7 cellular contexts compared by ENCODE assay signal in genomic region chr19:4866595-4867424, GRCh38. TPM values are rescaled to one million over a fixed set of nuclear protein-coding genes. Genes with fewer than 3 reads are reported as not detected.
A peak's percentile ranks its signal among the peaks of the same experiment; 100 is the strongest.
DNase-seq lines count a peak whose midpoint lies in the region; ATAC-seq and TF ChIP-seq lines count a peak whose summit lies in the region.

No MANE protein-coding gene starts in this region.

- H2BK120ac ChIP-seq in H9 (ENCODE audit: low read depth, low read length, poor library complexity, severe bottlenecking): no peak overlapping the region

- TF ChIP-seq CTCF in H9 (conservative IDR thresholded peaks at IDR 0.05) (no peak), brain microvascular endothelial cell (IDR thresholded peaks at IDR 0.05; ENCODE audit: low read depth, low read length, missing control alignments) (no peak)

- no peak overlapping the region for H2BK15ac ChIP-seq in H9 (ENCODE audit: low read depth, low read length)

- in situ Hi-C loops in brain microvascular endothelial cell (cut with HindIII; ENCODE audit: low pct_ligation_motif_present, low sequenced_read_pairs): no loop called here

- peak overlapping the region; percentile 51 for H3K4me2 ChIP-seq in H9 (ENCODE audit: insufficient read depth, insufficient read length, low read length)

- H3K4ac ChIP-seq in H9 (ENCODE audit: low read depth, low read length): no peak overlapping the region

- H4K91ac ChIP-seq in H9 (ENCODE audit: insufficient read length, low read depth, low read length): no peak overlapping the region

- H3K4me1 Mint-ChIP-seq in H9 (peaks cover 6 to 8% of the 10 kb centered on the region in 2 experiments), immature natural killer cell (peaks cover 14 to 15% of the 10 kb centered on the region in 2 donors)

- no peak overlapping the region for H3K18ac ChIP-seq in H9 (ENCODE audit: insufficient read length, low read depth, low read length)

- H2AK5ac ChIP-seq in H9 (ENCODE audit: insufficient read length, low read length): no peak overlapping the region

- H3K27me3 ChIP-seq in H9 (ENCODE audit: insufficient read depth, low read length) (no peaks in the 10 kb centered on the region), brain microvascular endothelial cell (replicated peaks) (no peaks in the 10 kb centered on the region)

- H4K20me1 ChIP-seq in H9 (ENCODE audit: control insufficient read depth, insufficient read depth, insufficient read length): no peaks in the 10 kb centered on the region

- 0 out of 2 replicates have a peak, but pooled peaks cover 5% of the 10 kb centered on the region for H3K4me1 ChIP-seq in H9 (ENCODE audit: insufficient read depth, low read length)

- no CpG with 5 or more reads among the region's 22 CpGs for WGBS in H9 (ENCODE audit: extremely low coverage, insufficient read length, low lambda C conversion rate)

- H3K27ac ChIP-seq in H9 (ENCODE audit: insufficient read length, low read depth, low read length) (no peak overlapping the region), brain microvascular endothelial cell (peak overlapping the region; percentile 4)

- no peak overlapping the region for H4K5ac ChIP-seq in H9 (ENCODE audit: insufficient read length, low read depth, low read length)

- H3K9me3 ChIP-seq in H9 (ENCODE audit: control insufficient read depth, low read depth, low read length): no peaks in the 10 kb centered on the region

- H3K23ac ChIP-seq in H9 (ENCODE audit: insufficient read length, low read depth, low read length): no peak overlapping the region

- peak; percentile 59 for DNase-seq in H9
- peak; percentile 46 for DNase-seq in T-helper 22 cell (ENCODE audit: low read depth)
- no peak for DNase-seq in brain microvascular endothelial cell
- peak; percentile 28 to 35 (median 34) for DNase-seq in immature natural killer cell
- peak; percentile 22 for DNase-seq in stimulated activated CD4-positive, alpha-beta T cell treated with anti-CD3 and anti-CD28 coated beads, Interleukin-1b, Interleukin-23, amount 100 ng/mL, for 48 hours
- DNase-seq in NCI-H1694 treated with DMSO at 0.1 percent for 48 hours (lab: John Stamatoyannopoulos, UW): no peak

- ATAC-seq in HG02938 (IDR thresholded peaks at IDR 0.05; ENCODE audit: unreplicated experiment): no peak

- H3K27ac Mint-ChIP-seq in H9 (peak overlapping the region in 1 of 3 experiments; percentile 44; a peak in 2 of 7 replicates), immature natural killer cell (peak overlapping the region in 5 of 6 donors; percentile 34 to 84 (median 66))

- H3K36me3 Mint-ChIP-seq in H9 (ENCODE audit: insufficient read depth in 1 of 3, low read depth in 3 of 3): peaks cover 0 to 13% (median 6%) of the 10 kb centered on the region in 3 experiments; a peak in 3 of 7 replicates
- H3K36me3 Mint-ChIP-seq in immature natural killer cell: no peaks in the 10 kb centered on the region

- H3K36me3 ChIP-seq in brain microvascular endothelial cell (replicated peaks): peaks cover 13% of the 10 kb centered on the region

- no peak overlapping the region for H4K8ac ChIP-seq in H9 (replicated peaks; ENCODE audit: insufficient read length, low read depth, low read length)

- no peak overlapping the region for H3K9ac ChIP-seq in H9 (ENCODE audit: extremely low read depth, insufficient read length, low read length)

- peaks cover 5% of the 10 kb centered on the region for H3K79me1 ChIP-seq in H9 (ENCODE audit: insufficient read depth, low read depth, low read length, poor library complexity, severe bottlenecking)

- H3K79me2 ChIP-seq in H9 (ENCODE audit: insufficient read depth, low read length): no peaks in the 10 kb centered on the region; the same call in 1 of the 2 replicates

- no peaks in the 10 kb centered on the region for H3K27me3 Mint-ChIP-seq in H9 (ENCODE audit: low read depth)
- H3K27me3 Mint-ChIP-seq in immature natural killer cell (ENCODE audit: low read depth in 3 of 3): peaks cover 0 to 4% (median 2%) of the 10 kb centered on the region in 3 donors

- H3K4me3 ChIP-seq in brain microvascular endothelial cell (ENCODE audit: low read depth, low read length): peak overlapping the region; percentile 79

- no peak overlapping the region for H3K56ac ChIP-seq in H9 (ENCODE audit: insufficient read length, low read depth, low read length)

- H3T11ph ChIP-seq in H9 (ENCODE audit: low read length): no peak overlapping the region

- no peak overlapping the region for H2BK12ac ChIP-seq in H9 (ENCODE audit: insufficient read length, low read depth, low read length)

- peak overlapping the region; percentile 75 to 86 for H3K4me3 Mint-ChIP-seq in H9
- H3K4me3 Mint-ChIP-seq in immature natural killer cell: peak overlapping the region; percentile 75 to 86 (median 81)

- H3K14ac ChIP-seq in H9 (ENCODE audit: insufficient read depth, low read length): no peak overlapping the region

- no peak overlapping the region for H2AFZ ChIP-seq in H9 (ENCODE audit: low read length)

- H2BK5ac ChIP-seq in H9 (ENCODE audit: insufficient read length, low read length): no peak overlapping the region

- no peak overlapping the region for H2BK20ac ChIP-seq in H9 (ENCODE audit: low read depth, low read length, poor library complexity, severe bottlenecking)

- no peaks in the 10 kb centered on the region for H3K23me2 ChIP-seq in H9 (ENCODE audit: insufficient read length, low read depth, low read length, poor library complexity, severe bottlenecking)

- H3K9me3 Mint-ChIP-seq in H9: no peaks in the 10 kb centered on the region; a peak in 1 of 5 replicates
- no peaks in the 10 kb centered on the region for H3K9me3 Mint-ChIP-seq in immature natural killer cell

RNA-seq across cellular contexts. Expression of gene PLIN3, which starts 0.7 kb away (rescaled TPM):
- 61.8 and 63.7 TPM in 2 replicates for total RNA-seq in H9 (2021)
- 10 to 100 TPM; 28.0 to 41.9 (median 32.2) TPM for polyA plus RNA-seq in immature natural killer cell

RNA-seq across cellular contexts. Expression of gene TICAM1, which starts 35.3 kb away (rescaled TPM):
- total RNA-seq in H9 (2021): 0.48 and 0.57 TPM in 2 replicates
- 10 to 100 TPM in 1 of 3 donors, 1 to 10 TPM in 2; 3.3 to 15.7 (median 4.5) TPM for polyA plus RNA-seq in immature natural killer cell

RNA-seq across cellular contexts. Expression of gene ARRDC5, which starts 35.9 kb away (rescaled TPM):
- not detected in 2 replicates for total RNA-seq in H9 (2021)
- 1 to 10 TPM; 1.3 to 2.5 (median 2.5) TPM for polyA plus RNA-seq in immature natural killer cell

RNA-seq across cellular contexts. Expression of gene UHRF1, which starts 42.5 kb away (rescaled TPM):
- 106 and 111 TPM in 2 replicates for total RNA-seq in H9 (2021)
- 1 to 10 TPM in 1 of 3 donors, under 1 TPM in 1, not detected in 1; 0.91 to 5.1 TPM for polyA plus RNA-seq in immature natural killer cell

Comparison
In these comparisons a context has a peak if more than half of its experiments do, and no peak if none do; other contexts are left out.
1. DNase-seq: peak in H9 (single experiment), T-helper 22 cell (single experiment), immature natural killer cell (3 of 3) and stimulated activated CD4-positive, alpha-beta T cell treated with anti-CD3 and anti-CD28 coated beads, Interleukin-1b, Interleukin-23, amount 100 ng/mL, for 48 hours (single experiment); none in brain microvascular endothelial cell (single experiment) and NCI-H1694 treated with DMSO at 0.1 percent for 48 hours (single experiment).